2 cellular contexts compared by ENCODE assay signal in the genomic region with DNA sequence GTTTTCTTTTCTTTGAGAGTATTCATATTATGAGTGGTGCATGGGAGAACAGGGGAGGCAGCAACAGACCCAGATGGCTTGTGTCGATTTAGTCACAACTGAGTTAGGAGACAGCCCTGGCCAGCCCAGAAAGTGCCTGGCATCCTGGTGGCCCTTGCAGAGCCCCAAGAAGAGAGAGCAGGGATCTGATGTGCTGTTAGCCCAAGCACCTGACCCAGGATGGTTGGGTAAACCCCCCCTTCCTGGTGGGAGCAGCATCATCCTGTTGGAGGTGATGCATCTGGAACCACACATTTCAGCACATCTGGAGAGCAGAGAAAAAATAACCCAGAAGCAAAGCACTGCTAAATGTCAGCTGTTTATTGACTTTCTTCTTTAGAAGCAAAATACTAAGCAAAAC.
TF ChIP-seq lines count a peak whose summit lies in the region.

No MANE protein-coding gene starts in this region.

TF ChIP-seq in IMR-90, 13 proteins besides CTCF, POLR2A, EP300 and RAD21 (continued from another document):
- TF ChIP-seq CHD1 (IDR thresholded peaks at IDR 0.05; ENCODE audit: low read depth, low read length) (no peak), FOS (IDR thresholded peaks at IDR 0.05; ENCODE audit: low read depth, low read length) (no peak), MAZ (IDR thresholded peaks at IDR 0.05; ENCODE audit: borderline replicate concordance, low read depth, low read length) (no peak), BHLHE40 (IDR thresholded peaks at IDR 0.05; ENCODE audit: low read depth, low read length) (no peak), MAFK (IDR thresholded peaks at IDR 0.05; ENCODE audit: low read depth, low read length) (no peak)
- TF ChIP-seq, protein P1, sequence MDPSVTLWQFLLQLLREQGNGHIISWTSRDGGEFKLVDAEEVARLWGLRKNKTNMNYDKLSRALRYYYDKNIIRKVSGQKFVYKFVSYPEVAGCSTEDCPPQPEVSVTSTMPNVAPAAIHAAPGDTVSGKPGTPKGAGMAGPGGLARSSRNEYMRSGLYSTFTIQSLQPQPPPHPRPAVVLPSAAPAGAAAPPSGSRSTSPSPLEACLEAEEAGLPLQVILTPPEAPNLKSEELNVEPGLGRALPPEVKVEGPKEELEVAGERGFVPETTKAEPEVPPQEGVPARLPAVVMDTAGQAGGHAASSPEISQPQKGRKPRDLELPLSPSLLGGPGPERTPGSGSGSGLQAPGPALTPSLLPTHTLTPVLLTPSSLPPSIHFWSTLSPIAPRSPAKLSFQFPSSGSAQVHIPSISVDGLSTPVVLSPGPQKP (IDR thresholded peaks at IDR 0.05; ENCODE audit: borderline replicate concordance, low read depth, low read length): no peak
- TF ChIP-seq, protein P2, sequence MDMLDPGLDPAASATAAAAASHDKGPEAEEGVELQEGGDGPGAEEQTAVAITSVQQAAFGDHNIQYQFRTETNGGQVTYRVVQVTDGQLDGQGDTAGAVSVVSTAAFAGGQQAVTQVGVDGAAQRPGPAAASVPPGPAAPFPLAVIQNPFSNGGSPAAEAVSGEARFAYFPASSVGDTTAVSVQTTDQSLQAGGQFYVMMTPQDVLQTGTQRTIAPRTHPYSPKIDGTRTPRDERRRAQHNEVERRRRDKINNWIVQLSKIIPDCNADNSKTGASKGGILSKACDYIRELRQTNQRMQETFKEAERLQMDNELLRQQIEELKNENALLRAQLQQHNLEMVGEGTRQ (IDR thresholded peaks at IDR 0.05; ENCODE audit: low read depth, low read length): no peak

TF ChIP-seq in WTC11, 78 proteins besides CTCF, POLR2A, EP300 and RAD21 (continued from another document):
- TF ChIP-seq ATF2 (CRISPR knock-in tag; IDR thresholded peaks at IDR 0.05; ENCODE audit: borderline replicate concordance, low read depth): no peak
- TF ChIP-seq TP53 (CRISPR knock-in tag; IDR thresholded peaks at IDR 0.05): no peak
